ENCODE assay signal across 1 cellular context in the genomic region with DNA sequence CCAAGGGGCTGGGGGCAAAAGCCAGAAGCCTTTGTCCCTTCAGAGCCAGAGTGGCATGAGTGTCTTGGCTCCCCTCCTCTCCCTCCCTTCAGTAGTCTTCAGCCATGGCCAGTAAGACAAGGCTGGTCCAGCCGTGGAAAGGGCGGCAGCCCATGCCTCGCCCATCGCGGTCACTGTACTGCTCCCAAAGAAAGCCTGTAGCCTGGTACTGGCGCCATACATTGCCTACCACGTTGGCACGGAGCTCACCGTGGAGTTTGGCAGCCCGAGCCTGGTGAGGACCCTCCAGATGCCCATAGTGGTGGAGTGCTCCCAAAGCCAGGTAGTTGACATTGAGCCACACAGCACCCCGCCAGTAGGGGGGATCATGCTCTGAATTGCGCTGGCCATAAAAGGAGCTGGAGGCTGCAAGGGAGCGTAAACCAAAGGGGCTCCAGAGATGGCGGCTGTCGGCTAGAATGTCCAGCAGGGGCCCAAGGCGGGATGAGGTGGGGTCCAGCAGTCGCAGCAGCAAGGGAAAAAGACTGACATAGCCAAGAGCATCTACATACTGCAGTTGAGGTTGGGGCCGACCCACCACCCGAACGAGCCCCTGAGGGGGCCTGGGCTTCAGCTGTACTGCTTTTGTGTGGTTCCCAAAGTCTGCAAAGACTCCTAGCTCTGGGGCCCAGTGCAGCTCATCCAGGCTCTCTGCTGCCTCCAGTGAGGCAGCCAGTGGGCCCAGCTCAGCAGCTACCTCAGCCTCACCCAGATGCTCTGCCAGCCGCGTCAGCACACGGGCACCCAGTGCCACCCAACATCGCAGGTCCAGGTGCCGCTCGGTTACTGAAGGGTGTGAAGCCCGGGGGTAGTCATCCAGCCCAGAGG.
A peak's percentile ranks its signal among the peaks of the same experiment; 100 is the strongest.
TF ChIP-seq lines count a peak whose summit lies in the region.

No MANE protein-coding gene starts in this region.

TF ChIP-seq in GM12878, 131 proteins besides CTCF, POLR2A, EP300 and RAD21:
- 0 out of 2 replicates have a peak, but pooled peaks have one; percentile 12 for TF ChIP-seq POLR2AphosphoS5 (IDR thresholded peaks at IDR 0.05; ENCODE audit: low read length)
- TF ChIP-seq SRF (IDR thresholded peaks at IDR 0.05; ENCODE audit: low read depth in 2 of 2, low read length in 2 of 2), result 0 out of 4 replicates have a peak, but pooled peaks of 1 of the 2 experiments have one; percentile 16
- no peak for TF ChIP-seq JUNB (IDR thresholded peaks at IDR 0.05)
- TF ChIP-seq, protein P1, sequence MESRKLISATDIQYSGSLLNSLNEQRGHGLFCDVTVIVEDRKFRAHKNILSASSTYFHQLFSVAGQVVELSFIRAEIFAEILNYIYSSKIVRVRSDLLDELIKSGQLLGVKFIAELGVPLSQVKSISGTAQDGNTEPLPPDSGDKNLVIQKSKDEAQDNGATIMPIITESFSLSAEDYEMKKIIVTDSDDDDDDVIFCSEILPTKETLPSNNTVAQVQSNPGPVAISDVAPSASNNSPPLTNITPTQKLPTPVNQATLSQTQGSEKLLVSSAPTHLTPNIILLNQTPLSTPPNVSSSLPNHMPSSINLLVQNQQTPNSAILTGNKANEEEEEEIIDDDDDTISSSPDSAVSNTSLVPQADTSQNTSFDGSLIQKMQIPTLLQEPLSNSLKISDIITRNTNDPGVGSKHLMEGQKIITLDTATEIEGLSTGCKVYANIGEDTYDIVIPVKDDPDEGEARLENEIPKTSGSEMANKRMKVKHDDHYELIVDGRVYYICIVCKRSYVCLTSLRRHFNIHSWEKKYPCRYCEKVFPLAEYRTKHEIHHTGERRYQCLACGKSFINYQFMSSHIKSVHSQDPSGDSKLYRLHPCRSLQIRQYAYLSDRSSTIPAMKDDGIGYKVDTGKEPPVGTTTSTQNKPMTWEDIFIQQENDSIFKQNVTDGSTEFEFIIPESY (IDR thresholded peaks at IDR 0.05), result 0 out of 2 replicates have a peak, but pooled peaks have one; percentile 15
